ENCODE assay signal across 8 cellular contexts in genomic region chr15:88920892-88921435, GRCh38. TPM values are rescaled to one million over a fixed set of nuclear protein-coding genes. Genes with fewer than 3 reads are reported as not detected.
DNase-seq lines count a peak whose midpoint lies in the region; ATAC-seq, FAIRE-seq and TF ChIP-seq lines count a peak whose summit lies in the region.
"Not testable (repeated sequence)": the region's sequence is repeated elsewhere in the genome, so short reads cannot be mapped to it uniquely, and the experiment has no call there.

No MANE protein-coding gene starts in this region.

- not testable (repeated sequence) for H3K4me1 Mint-ChIP-seq in GM23338
- peaks cover 10% of the 10 kb centered on the region for H3K4me1 Mint-ChIP-seq in activated T-cell treated with anti-CD3 and anti-CD28 coated beads, Interleukin-2, amount 50 U/mL, for 4 hours (ENCODE audit: low read depth)

- H4K20me1 ChIP-seq in GM23338 (replicated peaks; ENCODE audit: insufficient read depth): not testable (repeated sequence)

- not testable (repeated sequence) for H3K4me3 Mint-ChIP-seq in GM23338; activated T-cell treated with anti-CD3 and anti-CD28 coated beads, Interleukin-2, amount 50 U/mL, for 4 hours

- H3K27me3 Mint-ChIP-seq in GM23338 (ENCODE audit: insufficient read depth, low read depth, poor library complexity): not testable (repeated sequence)
- H3K27me3 Mint-ChIP-seq in activated T-cell treated with anti-CD3 and anti-CD28 coated beads, Interleukin-2, amount 50 U/mL, for 4 hours (ENCODE audit: low read depth): peaks cover 23% of the 10 kb centered on the region

- not testable (repeated sequence) for H3K27ac ChIP-seq in GM23338 (ENCODE audit: low read depth)

- FAIRE-seq in RCC 7860 (lab: Jason Lieb, UNC): peak; percentile 88

- H3K4me2 ChIP-seq in GM23338: not testable (repeated sequence)

- not testable (repeated sequence) for H3K36me3 Mint-ChIP-seq in GM23338 (ENCODE audit: low read depth); activated T-cell treated with anti-CD3 and anti-CD28 coated beads, Interleukin-2, amount 50 U/mL, for 4 hours (ENCODE audit: insufficient read depth)

- TF ChIP-seq CTCF in AG10803 (conservative IDR thresholded peaks at IDR 0.05; ENCODE audit: low read length); GM23338 (conservative IDR thresholded peaks at IDR 0.05; ENCODE audit: low read depth in 2 of 2); epithelial cell of esophagus (IDR thresholded peaks at IDR 0.05; ENCODE audit: insufficient read depth, low read depth, low read length, missing control alignments): not testable (repeated sequence)

- H3K79me2 ChIP-seq in GM23338 (replicated peaks; ENCODE audit: insufficient read depth): not testable (repeated sequence)

- not testable (repeated sequence) for H3K4me1 ChIP-seq in GM23338 (ENCODE audit: insufficient read depth)

- 0 out of 2 replicates have a peak overlapping the region, but pooled peaks have one; percentile 52 for H2AFZ ChIP-seq in GM23338

- H3K9me3 Mint-ChIP-seq in GM23338: peaks cover 15% of the 10 kb centered on the region; the same call in 2 of the 3 replicates
- not testable (repeated sequence) for H3K9me3 Mint-ChIP-seq in activated T-cell treated with anti-CD3 and anti-CD28 coated beads, Interleukin-2, amount 50 U/mL, for 4 hours

- not testable (repeated sequence) for H3K27ac Mint-ChIP-seq in GM23338

- H3K36me3 ChIP-seq in GM23338 (ENCODE audit: insufficient read depth): not testable (repeated sequence)

- H3K4me3 ChIP-seq in AG10803 (ENCODE audit: low read length); GM23338; epithelial cell of esophagus (ENCODE audit: low read length): not testable (repeated sequence)

- peak; percentile 75 for ATAC-seq in GM18907 (IDR thresholded peaks at IDR 0.05; ENCODE audit: unreplicated experiment)
- not testable (repeated sequence) for ATAC-seq in GM23338
- ATAC-seq in HG03159 (IDR thresholded peaks at IDR 0.05; ENCODE audit: unreplicated experiment): peak; percentile 61
- peak; percentile 64 to 87 for ATAC-seq in activated T-cell treated with anti-CD3 and anti-CD28 coated beads, Interleukin-2, amount 50 U/mL, for 4 hours

- DNase-seq in AG10803 (ENCODE audit: low read depth): peak; percentile 72
- not testable (repeated sequence) for DNase-seq in GM23338 (ENCODE audit: low spot score); activated T-cell treated with anti-CD3 and anti-CD28 coated beads, Interleukin-2, amount 50 U/mL, for 4 hours
- peak; percentile 83 for DNase-seq in RCC 7860 (ENCODE audit: low spot score)
- DNase-seq in epithelial cell of esophagus (ENCODE audit: low read depth): peak; percentile 92
- peak; percentile 83 for DNase-seq in renal cortical epithelial cell (ENCODE audit: low read depth)

- not testable (repeated sequence) for H3F3A ChIP-seq in GM23338 (replicated peaks; ENCODE audit: low read depth)

- not testable (repeated sequence) for H3K9me2 ChIP-seq in GM23338 (ENCODE audit: insufficient read depth)

- H3K27me3 ChIP-seq in GM23338 (ENCODE audit: insufficient read depth): not testable (repeated sequence)

RNA-seq across cellular contexts. Expression of gene MFGE8, which starts 7.8 kb away (rescaled TPM):
- total RNA-seq in GM23338 (2014; rRNA removed; shearing (Covaris generic)): 586 and 671 TPM in 2 replicates
- 246 and 279 TPM in 2 replicates for polyA plus RNA-seq in GM23338 (2016; fragmentation: Nextera tagmentation; extraction: Ambion mirVana)
- total RNA-seq in activated T-cell treated with anti-CD3 and anti-CD28 coated beads, Interleukin-2, amount 50 U/mL, for 4 hours: 1 to 10 TPM; 4.7 to 5.7 (median 5.1) TPM
- total RNA-seq in renal cortical epithelial cell: 66.0 and 71.6 TPM in 2 replicates

RNA-seq across cellular contexts. Expression of gene HAPLN3, which starts 25.6 kb away (rescaled TPM):
- 45.2 and 62.6 TPM in 2 replicates for total RNA-seq in GM23338 (2014; rRNA removed; shearing (Covaris generic))
- 21.4 and 22.7 TPM in 2 replicates for polyA plus RNA-seq in GM23338 (2016; fragmentation: Nextera tagmentation; extraction: Ambion mirVana)
- 10 to 100 TPM; 67.4 to 87.5 (median 79.8) TPM for total RNA-seq in activated T-cell treated with anti-CD3 and anti-CD28 coated beads, Interleukin-2, amount 50 U/mL, for 4 hours
- total RNA-seq in renal cortical epithelial cell: 4.7 and 6.6 TPM in 2 replicates
